ENCODE assay signal across 13 cellular contexts in genomic region chr4:24067781-24068193, GRCh38.
DNase-seq lines count a peak whose midpoint lies in the region; ATAC-seq lines count a peak whose summit lies in the region.
"Had no signal": no experiment of that assay in that cellular context is flagged by ENCODE, and none has a peak within 500 bp of the region (broad histone marks: within the 10 kb centered on the region; RNA-seq: fewer than 3 reads in every experiment).

No MANE protein-coding gene starts in this region.

- peak; percentile 92 to 96 for ATAC-seq in left cardiac atrium
- ATAC-seq: HepG2 had no signal

- peak; percentile 63 for DNase-seq in HS-5 (ENCODE audit: low read depth)
- peak; percentile 35 for DNase-seq in SW480 (ENCODE audit: low spot score)
- DNase-seq in left cardiac atrium, result peak; percentile 47
- DNase-seq in superior temporal gyrus (ENCODE audit: extremely low spot score), result peak; percentile 49
- DNase-seq in NCI-H345 (lab: John Stamatoyannopoulos, UW), result no peak
- DNase-seq in HUDEP-2 (lab: John Stamatoyannopoulos, UW; ENCODE audit: unreplicated experiment in 76 of 76), result no peak
- no peak for DNase-seq in T-helper 2 cell
- DNase-seq: activated CD4-positive, alpha-beta T cell treated with anti-CD3 and anti-CD28 coated beads, Interleukin-2, amount 50 U/mL, for 48 hours; central memory CD4-positive, alpha-beta T cell; H9; OCI-M1; spleen had no signal

- intact Hi-C loops in left cardiac atrium (cut with DNase I), result no loop called here

Comparison
In these comparisons a context has a peak if more than half of its experiments do, and no peak if none do; other contexts are left out.
1. DNase-seq: peak in HS-5 (single experiment), SW480 (single experiment), left cardiac atrium (single experiment) and superior temporal gyrus (single experiment); none in NCI-H345 (single experiment), HUDEP-2 (0 of 76) and T-helper 2 cell (0 of 5).